Comparison of ENCODE assay signal across 8 cellular contexts in the genomic region with DNA sequence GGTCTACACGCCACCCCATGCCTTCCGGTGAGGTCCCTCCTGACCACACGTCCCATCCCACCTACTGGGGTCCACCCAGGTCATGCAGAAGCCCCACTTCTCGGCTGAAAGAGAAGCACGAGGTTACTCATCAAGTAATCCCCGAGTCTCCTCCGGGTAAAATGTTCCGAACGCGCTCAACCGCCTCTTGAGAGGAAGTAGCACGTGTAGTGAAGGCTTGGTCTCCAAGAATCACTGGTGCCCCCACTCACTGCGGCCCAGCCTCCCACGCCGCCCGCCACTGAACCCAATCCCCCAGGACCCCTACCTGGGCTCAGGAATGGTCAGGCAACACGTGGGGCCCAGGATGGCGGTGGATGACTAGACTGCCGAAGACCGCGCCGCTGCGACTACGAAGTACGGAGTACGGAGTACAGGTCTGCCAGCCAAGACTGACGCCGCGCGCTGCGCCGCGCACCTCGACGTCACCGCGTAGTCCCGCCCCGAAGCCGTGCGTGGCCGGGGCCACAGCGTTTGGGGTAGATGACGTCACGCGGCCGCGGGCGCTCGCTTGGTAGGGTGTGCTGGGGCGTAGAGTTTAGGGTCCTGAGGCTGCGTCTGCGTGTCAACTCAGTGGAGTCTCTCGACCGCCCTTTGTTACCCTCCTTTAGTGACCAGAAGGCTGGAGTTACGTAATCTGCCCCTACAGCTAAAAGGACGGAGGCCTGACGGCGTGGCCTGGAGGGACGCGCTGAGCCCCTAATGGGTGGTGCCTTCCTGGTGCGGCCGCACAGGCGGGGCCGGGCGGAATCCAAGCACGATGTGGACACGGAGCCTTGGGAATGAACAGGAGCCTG. TPM values are rescaled to one million over a fixed set of nuclear protein-coding genes. Genes with fewer than 3 reads are reported as not detected.
DNase-seq lines count a peak whose midpoint lies in the region; ATAC-seq and TF ChIP-seq lines count a peak whose summit lies in the region.

No MANE protein-coding gene starts in this region.

- H3K4me3 ChIP-seq in PC-9, result peak overlapping the region; percentile 95
- H3K4me3 ChIP-seq in esophagus squamous epithelium, result peak overlapping the region; percentile 56 to 78 (median 62)

- H3K9me3 ChIP-seq in PC-9 (ENCODE audit: insufficient read depth, low read depth) (no peaks in the 10 kb centered on the region), esophagus squamous epithelium (no peaks in the 10 kb centered on the region)

- H3K27me3 ChIP-seq in PC-9 (ENCODE audit: insufficient read depth, low read depth) (no peaks in the 10 kb centered on the region), esophagus squamous epithelium (no peaks in the 10 kb centered on the region)

- H3K4me1 ChIP-seq in PC-9 (replicated peaks; ENCODE audit: insufficient read depth) (peaks cover 25% of the 10 kb centered on the region), esophagus squamous epithelium (peaks cover 19 to 64% (median 24%) of the 10 kb centered on the region in 3 donors)

- DNase-seq in DMS114 treated with DMSO at 0.1 percent for 48 hours (lab: John Stamatoyannopoulos, UW; ENCODE audit: unreplicated experiment) (peak; percentile 89), HuH-7.5 (ENCODE audit: low spot score) (peak; percentile 87), PC-9 (peak; percentile 92 to 98), esophagus squamous epithelium (lab: John Stamatoyannopoulos, UW) (peak; percentile 72), myocyte (ENCODE audit: low read depth) (peak; percentile 97)
- DNase-seq in activated T-cell treated with anti-CD3 and anti-CD28 coated beads, Interleukin-2, amount 50 U/mL, for 48 hours, result peak; percentile 97 to 98
- DNase-seq in stimulated activated CD8-positive, alpha-beta memory T cell treated with anti-CD3 and anti-CD28 coated beads, Interleukin-7, amount 100 ng/mL, for 4 hours (ENCODE audit: low read depth in 2 of 2), result peak; percentile 90 to 95

- WGBS in esophagus squamous epithelium, 2 donors, result 1 to 2% methylated on average over 11 to 43 of the region's 68 CpGs

- peak; percentile 92 for ATAC-seq in GM21528 (IDR thresholded peaks at IDR 0.05; ENCODE audit: low FRiP score, unreplicated experiment)

- peak overlapping the region; percentile 98 for H3K4me2 ChIP-seq in PC-9

- peak overlapping the region; percentile 87 for H3K27ac ChIP-seq in PC-9
- H3K27ac ChIP-seq in esophagus squamous epithelium, result peak overlapping the region; percentile 92 to 96 (median 94)

- POLR2A ChIA-PET in PC-9 (lab: Charles Lee; ENCODE audit: unreplicated experiment), result interaction anchor here (0.6 to 0.8 kb wide), 4 partner anchors 13 to 140 kb away, joined by 3 to 5 read pairs (median 4); partner anchors contain the start of gene CCM2

- no TSS peak for BruUV-seq in PC-9 (replicated peaks; lab: Mats Ljungman, UMichigan)

- intact Hi-C loops in PC-9 (cut with micrococcal nuclease; ENCODE audit: unreplicated experiment) (loop anchor here (1.0 to 10.0 kb wide), 3 partner anchors 13 to 402 kb away; partner anchors contain the start of gene TMED4), esophagus squamous epithelium (cut with DNase I) (no loop called here)

- peaks cover 49% of the 10 kb centered on the region for H3K79me2 ChIP-seq in PC-9 (ENCODE audit: low read depth)

- H3K36me3 ChIP-seq in PC-9 (ENCODE audit: low read depth), result peaks cover 39% of the 10 kb centered on the region
- peaks cover 5 to 41% (median 7%) of the 10 kb centered on the region in 3 donors for H3K36me3 ChIP-seq in esophagus squamous epithelium

- H2AFZ ChIP-seq in PC-9, result peak overlapping the region; percentile 84

- TF ChIP-seq CTCF in PC-9 (conservative IDR thresholded peaks at IDR 0.05) (no peak; the same call in 1 of the 2 replicates), esophagus squamous epithelium (IDR thresholded peaks at IDR 0.05) (peak in 1 of 6 experiments; percentile 14)

- no peaks in the 10 kb centered on the region for H3K9me2 ChIP-seq in PC-9 (ENCODE audit: insufficient read depth)

- peaks cover 32% of the 10 kb centered on the region for H4K20me1 ChIP-seq in PC-9 (ENCODE audit: insufficient read depth)

- TF ChIP-seq POLR2A in esophagus squamous epithelium (IDR thresholded peaks at IDR 0.05), result peak in 3 of 4 donors; percentile 79 to 97 (median 91)

- peaks cover 61% of the 10 kb centered on the region for H3F3A ChIP-seq in PC-9 (ENCODE audit: insufficient read depth, low read depth)

- CTCF ChIA-PET in PC-9 (lab: Charles Lee), result interaction anchor here (0.6 kb wide), 1 partner anchor 13 kb away, joined by 3 read pairs; no protein-coding TSS in a partner anchor

RNA-seq across cellular contexts. Expression of gene MYO1G, which starts 7.6 kb away (rescaled TPM):
- 0.24 and 0.28 TPM in 2 replicates for total RNA-seq in PC-9 (2021)
- 1 to 10 TPM; 1.3 to 5.0 (median 2.6) TPM for total RNA-seq in esophagus squamous epithelium
- 0.35 and 0.83 TPM in 2 replicates for total RNA-seq in myocyte
- polyA plus RNA-seq in myocyte (2012), result 0.82 TPM

RNA-seq across cellular contexts. Expression of gene CCM2, which starts 13.6 kb away (rescaled TPM):
- total RNA-seq in PC-9 (2021), result 48.1 and 54.2 TPM in 2 replicates
- 10 to 100 TPM; 20.0 to 36.3 (median 24.9) TPM for total RNA-seq in esophagus squamous epithelium
- 95.6 and 113 TPM in 2 replicates for total RNA-seq in myocyte
- polyA plus RNA-seq in myocyte (2012), result 107 TPM

Comparison
In these comparisons a context has a peak if more than half of its experiments do, and no peak if none do; other contexts are left out.
1. Peak in every context shown above with its lines: DNase-seq, ATAC-seq, H3K4me3 ChIP-seq and H3K27ac ChIP-seq.